22 cellular contexts compared by ENCODE assay signal in the genomic region with DNA sequence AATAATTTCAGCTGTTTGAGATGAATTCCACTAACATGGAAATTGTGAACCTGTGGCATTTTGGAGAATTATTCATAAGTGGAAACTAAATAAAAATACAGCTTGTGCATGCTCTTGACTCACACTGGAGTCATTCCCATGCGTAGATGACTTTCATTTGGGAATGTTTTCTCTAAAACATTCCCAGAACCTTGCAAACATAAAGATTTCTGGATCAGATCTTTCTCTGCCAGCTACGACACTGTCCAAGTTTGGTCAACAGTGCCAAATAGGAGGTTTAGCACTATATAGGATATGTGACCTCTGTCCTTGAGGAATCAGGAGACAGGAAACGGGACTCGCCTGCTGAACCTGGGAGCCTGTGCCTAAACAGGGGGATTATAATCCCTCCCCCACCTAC.
DNase-seq lines count a peak whose midpoint lies in the region; ATAC-seq, FAIRE-seq and TF ChIP-seq lines count a peak whose summit lies in the region.
"Had no signal": no experiment of that assay in that cellular context is flagged by ENCODE, and none has a peak within 500 bp of the region (broad histone marks: within the 10 kb centered on the region; RNA-seq: fewer than 3 reads in every experiment).

No MANE protein-coding gene starts in this region.

- no peak for TF ChIP-seq CTCF in AG04449 (IDR thresholded peaks at IDR 0.05; ENCODE audit: insufficient read depth, low read length, missing control alignments)
- TF ChIP-seq CTCF in fibroblast of the aortic adventitia (IDR thresholded peaks at IDR 0.05; ENCODE audit: insufficient read depth, low read length), result no peak

- H3K4me1 Mint-ChIP-seq in activated CD4-positive, alpha-beta T cell treated with anti-CD3 and anti-CD28 coated beads, Interleukin-2, amount 10 ng/mL, durations not matched to agents 24 days and 14 days, result no peaks in the 10 kb centered on the region

- no peaks in the 10 kb centered on the region for H3K36me3 Mint-ChIP-seq in activated CD4-positive, alpha-beta T cell treated with anti-CD3 and anti-CD28 coated beads, Interleukin-2, amount 10 ng/mL, durations not matched to agents 24 days and 14 days (ENCODE audit: low read depth)

- H3K4me3 ChIP-seq in AG04449 (ENCODE audit: low read depth, low read length), result no peak overlapping the region
- no peak overlapping the region for H3K4me3 ChIP-seq in fibroblast of the aortic adventitia (ENCODE audit: low read depth, low read length)
- H3K4me3 ChIP-seq: left ventricle myocardium inferior, mucosa of descending colon, transverse colon had no signal

- H3K27ac Mint-ChIP-seq in activated CD4-positive, alpha-beta T cell treated with anti-CD3 and anti-CD28 coated beads, Interleukin-2, amount 10 ng/mL, durations not matched to agents 24 days and 14 days, result no peak overlapping the region
- H3K27ac Mint-ChIP-seq: dendritic cell treated with granulocyte-macrophage colony-stimulating factor and Interleukin-4, amounts not matched to agents 40 ng/mL and 50 ng/mL, for 4 days had no signal

- intact Hi-C loops in activated CD4-positive, alpha-beta T cell treated with anti-CD3 and anti-CD28 coated beads, Interleukin-2, amount 10 ng/mL, durations not matched to agents 24 days and 14 days (cut with micrococcal nuclease), result no loop called here

- ATAC-seq in GM18870 (IDR thresholded peaks at IDR 0.05; ENCODE audit: unreplicated experiment), result no peak
- ATAC-seq: mucosa of descending colon had no signal

- H3K4me3 Mint-ChIP-seq in activated CD4-positive, alpha-beta T cell treated with anti-CD3 and anti-CD28 coated beads, Interleukin-2, amount 10 ng/mL, durations not matched to agents 24 days and 14 days, result no peak overlapping the region
- H3K4me3 Mint-ChIP-seq: dendritic cell treated with granulocyte-macrophage colony-stimulating factor and Interleukin-4, amounts not matched to agents 40 ng/mL and 50 ng/mL, for 4 days had no signal

- no peaks in the 10 kb centered on the region for H3K9me3 Mint-ChIP-seq in activated CD4-positive, alpha-beta T cell treated with anti-CD3 and anti-CD28 coated beads, Interleukin-2, amount 10 ng/mL, durations not matched to agents 24 days and 14 days
- H3K9me3 Mint-ChIP-seq: dendritic cell treated with granulocyte-macrophage colony-stimulating factor and Interleukin-4, amounts not matched to agents 40 ng/mL and 50 ng/mL, for 4 days had no signal

- in situ Hi-C loops in ACHN (cut with HindIII; ENCODE audit: low pct_ligation_motif_present, low pct_unique_long_range_greater_than_20kb, low sequenced_read_pairs), result no loop called here

- FAIRE-seq in GM19239 (lab: Jason Lieb, UNC), result peak; percentile 4
- FAIRE-seq: G401.6, GM12891 had no signal

- DNase-seq in AG04449 (ENCODE audit: low read depth, low spot score) (peak; percentile 91), GM19239 (ENCODE audit: insufficient read length, low spot score) (no peak), amniotic epithelial cell (ENCODE audit: low read depth) (peak; percentile 14), fibroblast of the aortic adventitia (ENCODE audit: low read depth) (peak; percentile 77), SW 1271 (lab: John Stamatoyannopoulos, UW) (no peak), ACHN (no peak)
- no peak for DNase-seq in activated CD4-positive, alpha-beta T cell treated with anti-CD3 and anti-CD28 coated beads, Interleukin-2, amount 10 ng/mL, durations not matched to agents 24 days and 14 days
- DNase-seq: activated CD4-positive, alpha-beta T cell treated with anti-CD3 and anti-CD28 coated beads for 4 hours; activated effector memory CD4-positive, alpha-beta T cell treated with anti-CD3 and anti-CD28 coated beads, Interleukin-2, amount 50 U/mL, for 16 hours; aorta; Caco-2; glutamatergic neuron; left ventricle myocardium inferior; mucosa of descending colon; NCI-H187 treated with DMSO at 0.1 percent for 48 hours; NCI-H226; stimulated activated naive CD4-positive, alpha-beta T cell; transverse colon had no signal

- no peaks in the 10 kb centered on the region for H3K27me3 Mint-ChIP-seq in activated CD4-positive, alpha-beta T cell treated with anti-CD3 and anti-CD28 coated beads, Interleukin-2, amount 10 ng/mL, durations not matched to agents 24 days and 14 days
- H3K27me3 Mint-ChIP-seq: dendritic cell treated with granulocyte-macrophage colony-stimulating factor and Interleukin-4, amounts not matched to agents 40 ng/mL and 50 ng/mL, for 4 days had no signal

- CTCF ChIA-PET in AG04449 (lab: Yijun Ruan, JAX), result interaction anchor here (0.7 to 3.0 kb wide), 7 partner anchors 10 to 505 kb away, joined by 3 to 14 read pairs (median 4); no protein-coding TSS in a partner anchor

- POLR2A ChIA-PET in AG04449 (lab: Yijun Ruan, JAX), result interaction anchor here (0.6 to 1.5 kb wide), 2 partner anchors 99 to 283 kb away, joined by 5 to 9 read pairs; no protein-coding TSS in a partner anchor

Comparison
In these comparisons a context has a peak if more than half of its experiments do, and no peak if none do; other contexts are left out.
1. DNase-seq: peak in AG04449 (single experiment), amniotic epithelial cell (single experiment) and fibroblast of the aortic adventitia (single experiment); none in GM19239 (single experiment), activated CD4-positive, alpha-beta T cell treated with anti-CD3 and anti-CD28 coated beads, Interleukin-2, amount 10 ng/mL, durations not matched to agents 24 days and 14 days (single experiment), SW 1271 (0 of 2) and ACHN (single experiment).